Comparison of ENCODE assay signal across 8 cellular contexts in the genomic region with DNA sequence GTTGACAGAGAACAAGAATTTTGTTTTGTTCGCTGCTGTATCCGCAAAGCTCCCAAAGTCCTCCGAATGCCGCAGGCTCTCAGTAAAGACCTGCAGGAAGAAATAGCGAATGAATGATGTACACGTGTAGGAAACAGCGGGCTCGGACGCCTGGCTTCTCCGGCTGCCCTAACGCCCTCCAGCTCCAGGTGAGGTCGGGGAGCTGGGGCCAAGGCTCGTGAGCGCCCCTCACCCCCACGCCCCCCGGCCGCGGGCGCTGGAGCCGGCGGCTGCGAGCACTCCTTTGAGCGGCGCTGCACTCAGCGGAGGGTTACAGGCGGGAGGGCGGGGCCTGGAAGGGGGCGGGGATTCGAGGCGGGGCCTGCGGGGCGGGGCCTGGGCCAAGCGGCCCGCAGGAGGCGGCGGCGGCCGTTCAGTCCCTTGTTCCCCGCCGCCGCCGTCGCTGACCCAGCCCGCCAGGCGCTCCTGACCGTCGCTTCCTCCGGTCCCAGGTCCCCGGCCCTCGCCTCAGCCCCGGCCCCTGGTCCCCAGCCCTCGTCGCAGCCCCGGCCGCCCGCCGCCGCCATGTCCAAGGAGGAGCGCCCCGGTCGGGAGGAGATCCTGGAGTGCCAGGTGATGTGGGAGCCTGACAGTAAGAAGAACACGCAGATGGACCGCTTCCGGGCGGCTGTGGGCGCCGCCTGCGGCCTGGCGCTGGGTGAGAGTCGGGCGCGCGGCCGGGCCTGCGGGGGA. TPM values are rescaled to one million over a fixed set of nuclear protein-coding genes. Genes with fewer than 3 reads are reported as not detected.
A peak's percentile ranks its signal among the peaks of the same experiment; 100 is the strongest.
DNase-seq lines count a peak whose midpoint lies in the region; ATAC-seq and TF ChIP-seq lines count a peak whose summit lies in the region.

A gene with protein sequence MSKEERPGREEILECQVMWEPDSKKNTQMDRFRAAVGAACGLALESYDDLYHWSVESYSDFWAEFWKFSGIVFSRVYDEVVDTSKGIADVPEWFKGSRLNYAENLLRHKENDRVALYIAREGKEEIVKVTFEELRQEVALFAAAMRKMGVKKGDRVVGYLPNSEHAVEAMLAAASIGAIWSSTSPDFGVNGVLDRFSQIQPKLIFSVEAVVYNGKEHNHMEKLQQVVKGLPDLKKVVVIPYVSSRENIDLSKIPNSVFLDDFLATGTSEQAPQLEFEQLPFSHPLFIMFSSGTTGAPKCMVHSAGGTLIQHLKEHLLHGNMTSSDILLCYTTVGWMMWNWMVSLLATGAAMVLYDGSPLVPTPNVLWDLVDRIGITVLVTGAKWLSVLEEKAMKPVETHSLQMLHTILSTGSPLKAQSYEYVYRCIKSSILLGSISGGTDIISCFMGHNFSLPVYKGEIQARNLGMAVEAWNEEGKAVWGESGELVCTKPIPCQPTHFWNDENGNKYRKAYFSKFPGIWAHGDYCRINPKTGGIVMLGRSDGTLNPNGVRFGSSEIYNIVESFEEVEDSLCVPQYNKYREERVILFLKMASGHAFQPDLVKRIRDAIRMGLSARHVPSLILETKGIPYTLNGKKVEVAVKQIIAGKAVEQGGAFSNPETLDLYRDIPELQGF (plus strand): TSS at position 415 of the 732 bp plus-strand sequence. CDS start 150 bp downstream, at position 565.

- H3K9me2 ChIP-seq in GM23338 (ENCODE audit: insufficient read depth) = no peaks in the 10 kb centered on the region

- H3K4me1 Mint-ChIP-seq in GM23338 = peaks cover 43% of the 10 kb centered on the region

- TF ChIP-seq POLR2A in gastroesophageal sphincter (IDR thresholded peaks at IDR 0.05) = peak; percentile 37 to 57

- H3K27ac ChIP-seq in GM23338 (ENCODE audit: low read depth) = peak within 1 kb of the TSS; percentile 94
- H3K27ac ChIP-seq in SJCRH30 = peak within 1 kb of the TSS; percentile 52
- H3K27ac ChIP-seq in gastroesophageal sphincter = peak within 1 kb of the TSS in 3 of 4 donors; percentile 82 to 85 (median 83)

- TF ChIP-seq CTCF in GM23338 (conservative IDR thresholded peaks at IDR 0.05; ENCODE audit: low read depth in 2 of 2) (peak in 1 of 2 experiments; percentile 22; a peak in 1 of 4 replicates), gastroesophageal sphincter (IDR thresholded peaks at IDR 0.05) (peak in 1 of 4 experiments; percentile 10)

- no peaks in the 10 kb centered on the region for H3K27me3 ChIP-seq in GM23338 (ENCODE audit: insufficient read depth)
- no peaks in the 10 kb centered on the region for H3K27me3 ChIP-seq in SJCRH30
- H3K27me3 ChIP-seq in gastroesophageal sphincter = no peaks in the 10 kb centered on the region

- peak within 1 kb of the TSS; percentile 85 for H3K4me3 Mint-ChIP-seq in GM23338

- peaks cover 26% of the 10 kb centered on the region for H4K20me1 ChIP-seq in GM23338 (replicated peaks; ENCODE audit: insufficient read depth)

- no peaks in the 10 kb centered on the region for H3K36me3 ChIP-seq in ES-I3 (ENCODE audit: insufficient read depth, low read length)
- H3K36me3 ChIP-seq in GM23338 (ENCODE audit: insufficient read depth) = peaks cover 11% of the 10 kb centered on the region
- no peaks in the 10 kb centered on the region for H3K36me3 ChIP-seq in SJCRH30
- peaks cover 0 to 11% of the 10 kb centered on the region in 2 donors for H3K36me3 ChIP-seq in gastroesophageal sphincter

- H2AFZ ChIP-seq in GM23338 = peak within 1 kb of the TSS; percentile 56

- H3K4me2 ChIP-seq in GM23338 = peak within 1 kb of the TSS; percentile 90

- peaks cover 46% of the 10 kb centered on the region for H3K79me2 ChIP-seq in GM23338 (replicated peaks; ENCODE audit: insufficient read depth)

- peak within 1 kb of the TSS; percentile 87 for H3K9ac ChIP-seq in ES-I3 (ENCODE audit: low read depth, low read length)

- DNase-seq in GM23338 (ENCODE audit: low spot score) = peak; percentile 90
- DNase-seq in Kasumi-1 (lab: John Stamatoyannopoulos, UW) = peak; percentile 38 to 61
- peak; percentile 75 to 81 for DNase-seq in SJCRH30
- peak; percentile 74 for DNase-seq in activated naive CD4-positive, alpha-beta T cell treated with Interleukin-2 at 50 U/mL for 16 hours
- DNase-seq in nucleus accumbens (lab: John Stamatoyannopoulos, UW) = peak in 53 of 56 donors; percentile 15 to 88 (median 69)
- DNase-seq in superior temporal gyrus (ENCODE audit: extremely low spot score) = peak; percentile 62

- H3K36me3 Mint-ChIP-seq in GM23338 (ENCODE audit: low read depth) = peaks cover 26% of the 10 kb centered on the region

- H3K27me3 Mint-ChIP-seq in GM23338 (ENCODE audit: insufficient read depth, low read depth, poor library complexity) = peaks cover 6% of the 10 kb centered on the region

- peaks cover 29% of the 10 kb centered on the region for H3K9me3 Mint-ChIP-seq in GM23338

- H3K4me3 ChIP-seq in GM23338 (peak within 1 kb of the TSS; percentile 91), SJCRH30 (peak within 1 kb of the TSS; percentile 90), gastroesophageal sphincter (peak within 1 kb of the TSS; percentile 59 to 91)

- peak within 1 kb of the TSS; percentile 64 for H3K27ac Mint-ChIP-seq in GM23338

- peaks cover 10% of the 10 kb centered on the region for H3F3A ChIP-seq in GM23338 (replicated peaks; ENCODE audit: low read depth)

- no peak for TF ChIP-seq EP300 in gastroesophageal sphincter (IDR thresholded peaks at IDR 0.05)

- H3K4me1 ChIP-seq in ES-I3 (ENCODE audit: insufficient read depth, low read length) (peaks cover 23% of the 10 kb centered on the region), GM23338 (ENCODE audit: insufficient read depth) (peaks cover 40% of the 10 kb centered on the region), SJCRH30 (peaks cover 8% of the 10 kb centered on the region; the same call in 1 of the 2 replicates), gastroesophageal sphincter (peaks cover 0 to 30% (median 5%) of the 10 kb centered on the region in 3 donors)

- peak; percentile 83 for ATAC-seq in GM23338
- ATAC-seq in gastroesophageal sphincter = peak; percentile 96

- H3K9me3 ChIP-seq in ES-I3 (ENCODE audit: control insufficient read depth, insufficient read depth, low read length) (peaks cover 2% of the 10 kb centered on the region; the same call in 1 of the 2 replicates), SJCRH30 (replicated peaks) (peaks cover 4% of the 10 kb centered on the region; the same call in 1 of the 2 replicates), gastroesophageal sphincter (no peaks in the 10 kb centered on the region)

- WGBS in gastroesophageal sphincter (ENCODE audit: low coverage in 1 of 2), 2 donors = 0% methylated on average over 1 of the region's 75 CpGs; no CpG with 5 or more reads in 1 of the 2 donors

TF ChIP-seq in GM23338, 12 proteins besides CTCF, POLR2A, EP300 and RAD21:
- TF ChIP-seq CREB1 (CRISPR knock-in tag; IDR thresholded peaks at IDR 0.05; ENCODE audit: low read depth) (0 out of 2 replicates have a peak, but pooled peaks have one; percentile 22), POLR2AphosphoS5 (IDR thresholded peaks at IDR 0.05; ENCODE audit: low read depth) (peak; percentile 89)
- TF ChIP-seq, protein P1, sequence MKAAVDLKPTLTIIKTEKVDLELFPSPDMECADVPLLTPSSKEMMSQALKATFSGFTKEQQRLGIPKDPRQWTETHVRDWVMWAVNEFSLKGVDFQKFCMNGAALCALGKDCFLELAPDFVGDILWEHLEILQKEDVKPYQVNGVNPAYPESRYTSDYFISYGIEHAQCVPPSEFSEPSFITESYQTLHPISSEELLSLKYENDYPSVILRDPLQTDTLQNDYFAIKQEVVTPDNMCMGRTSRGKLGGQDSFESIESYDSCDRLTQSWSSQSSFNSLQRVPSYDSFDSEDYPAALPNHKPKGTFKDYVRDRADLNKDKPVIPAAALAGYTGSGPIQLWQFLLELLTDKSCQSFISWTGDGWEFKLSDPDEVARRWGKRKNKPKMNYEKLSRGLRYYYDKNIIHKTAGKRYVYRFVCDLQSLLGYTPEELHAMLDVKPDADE (IDR thresholded peaks at IDR 0.05) = no peak

RNA-seq across cellular contexts. Expression of the gene that starts here (rescaled TPM):
- 64.4 and 64.5 TPM in 2 replicates for total RNA-seq in GM23338 (2014; rRNA removed; shearing (Covaris generic))
- 31.1 and 33.0 TPM in 2 replicates for polyA plus RNA-seq in GM23338 (2016; fragmentation: Nextera tagmentation; extraction: Ambion mirVana)
- 29.2 and 31.9 TPM in 2 replicates for total RNA-seq in SJCRH30 (2014; rRNA removed; shearing (Covaris generic))
- 10 to 100 TPM; 10.3 to 14.6 (median 11.8) TPM for total RNA-seq in gastroesophageal sphincter

Comparison
In these comparisons a context has a peak if more than half of its experiments do, and no peak if none do; other contexts are left out.
1. Peak in every context shown above with its lines: DNase-seq, ATAC-seq, H3K4me3 ChIP-seq and H3K27ac ChIP-seq.